20 cellular contexts compared by ENCODE assay signal in genomic region chr9:37787059-37787458, GRCh38. TPM values are rescaled to one million over a fixed set of nuclear protein-coding genes. Genes with fewer than 3 reads are reported as not detected.
A peak's percentile ranks its signal among the peaks of the same experiment; 100 is the strongest.
DNase-seq lines count a peak whose midpoint lies in the region; ATAC-seq and TF ChIP-seq lines count a peak whose summit lies in the region.
"Had no signal": no experiment of that assay in that cellular context is flagged by ENCODE, and none has a peak within 500 bp of the region (broad histone marks: within the 10 kb centered on the region; RNA-seq: fewer than 3 reads in every experiment).

No MANE protein-coding gene starts in this region.

- H3K4me1 ChIP-seq in right atrium auricular region (peaks cover 0 to 15% of the 10 kb centered on the region in 2 donors), spleen (peaks cover 18 to 52% (median 33%) of the 10 kb centered on the region in 6 donors)

- CTCF ChIA-PET in T-cell (lab: Charles Lee): no interaction called here

- H3K27ac ChIP-seq in right atrium auricular region: no peak overlapping the region
- H3K27ac ChIP-seq in HL-60 (replicated peaks): peak overlapping the region; percentile 71
- peak overlapping the region in 3 of 8 donors; percentile 76 to 84 (median 76) for H3K27ac ChIP-seq in spleen
- H3K27ac ChIP-seq: GM23248, PC-9 had no signal

- POLR2A ChIA-PET in T-cell (lab: Charles Lee): no interaction called here

- intact Hi-C loops in left ventricle myocardium superior (cut with micrococcal nuclease): no loop called here
- intact Hi-C loops in spleen (cut with DNase I; ENCODE audit: low total_unique reads): no loop called here

- no peaks in the 10 kb centered on the region for H3K27me3 ChIP-seq in right atrium auricular region
- H3K27me3 ChIP-seq in HL-60 (ENCODE audit: insufficient read depth, poor library complexity, severe bottlenecking): no peaks in the 10 kb centered on the region
- peaks cover 0 to 9% (median 0%) of the 10 kb centered on the region in 7 donors for H3K27me3 ChIP-seq in spleen (replicated peaks in 1 of 7)

- peaks cover 15% of the 10 kb centered on the region for H3K36me3 Mint-ChIP-seq in T-cell

- ATAC-seq in left ventricle myocardium superior: no peak
- no peak for ATAC-seq in T-cell (replicated peaks in 1 of 4)
- ATAC-seq in omental fat pad (ENCODE audit: low FRiP score): no peak

- DNase-seq in left ventricle myocardium superior: peak; percentile 31
- no peak for DNase-seq in right atrium auricular region (ENCODE audit: low spot score)
- DNase-seq in HL-60 (ENCODE audit: low read depth in 1 of 2, low spot score in 1 of 2): no peak
- DNase-seq in germinal center (ENCODE audit: low spot score): peak; percentile 10
- peak; percentile 81 for DNase-seq in spleen
- DNase-seq in foreskin fibroblast: no peak
- no peak for DNase-seq in T-cell
- DNase-seq in omental fat pad (ENCODE audit: low spot score): no peak
- DNase-seq: ACHN; Calu3; CD4-positive, CD25-positive, alpha-beta regulatory T cell; DMS79; GM23248; Karpas-422; MM.1S; NCI-H1105 treated with DMSO at 0.1 percent for 48 hours; NCI-H187; NCI-H446 treated with DMSO at 0.1 percent for 48 hours; NCI-H774; PC-9 had no signal

- TF ChIP-seq CTCF in right atrium auricular region (IDR thresholded peaks at IDR 0.05): no peak
- TF ChIP-seq CTCF in HL-60 (IDR thresholded peaks at IDR 0.05; ENCODE audit: insufficient read depth, low read length): no peak
- TF ChIP-seq CTCF in spleen (IDR thresholded peaks at IDR 0.05 in 8 of 11, conservative IDR thresholded peaks at IDR 0.05 in 3 of 11): no peak
- no peak for TF ChIP-seq CTCF in foreskin fibroblast (IDR thresholded peaks at IDR 0.05; ENCODE audit: low read depth, low read length)
- TF ChIP-seq CTCF in omental fat pad (IDR thresholded peaks at IDR 0.05): no peak

- H3K27me3 Mint-ChIP-seq in T-cell: no peaks in the 10 kb centered on the region
- H3K27me3 Mint-ChIP-seq: CD4-positive, CD25-positive, alpha-beta regulatory T cell had no signal

- H3K9me3 Mint-ChIP-seq in T-cell: no peaks in the 10 kb centered on the region
- H3K9me3 Mint-ChIP-seq: CD4-positive, CD25-positive, alpha-beta regulatory T cell had no signal

- 58 to 87% (median 65%) methylated on average over 15 to 45 of the region's 45 CpGs for WGBS in spleen, 5 donors

- H3K4me3 ChIP-seq in right atrium auricular region: no peak overlapping the region
- no peak overlapping the region for H3K4me3 ChIP-seq in HL-60 (replicated peaks; ENCODE audit: insufficient read depth, low read length)
- H3K4me3 ChIP-seq in spleen: peak overlapping the region in 1 of 8 donors; percentile 11
- no peak overlapping the region for H3K4me3 ChIP-seq in foreskin fibroblast (ENCODE audit: low read depth in 1 of 2, low read length in 2 of 2)
- H3K4me3 ChIP-seq: GM23248, PC-9 had no signal

- H3K4me1 Mint-ChIP-seq in T-cell: peaks cover 34 to 37% (median 35%) of the 10 kb centered on the region in 3 donors

- H3K9me3 ChIP-seq in right atrium auricular region (no peaks in the 10 kb centered on the region), spleen (no peaks in the 10 kb centered on the region)

- no peak for TF ChIP-seq POLR2A in spleen (IDR thresholded peaks at IDR 0.05)

- H3K27ac Mint-ChIP-seq in T-cell: no peak overlapping the region

- no peak overlapping the region for H3K4me3 Mint-ChIP-seq in T-cell

- peaks cover 11% of the 10 kb centered on the region for H3K36me3 ChIP-seq in right atrium auricular region
- peaks cover 0 to 24% (median 15%) of the 10 kb centered on the region in 6 donors for H3K36me3 ChIP-seq in spleen

RNA-seq across cellular contexts. Expression of gene EXOSC3, which starts 2.2 kb away (rescaled TPM):
- 17.9 TPM for total RNA-seq in left ventricle myocardium superior
- 10 to 100 TPM; 14.1 to 16.9 TPM for total RNA-seq in right atrium auricular region
- total RNA-seq in spleen: 10 to 100 TPM; 40.2 to 55.3 (median 44.2) TPM
- 10 to 100 TPM; 16.2 to 38.8 (median 35.3) TPM for polyA plus RNA-seq in spleen
- total RNA-seq in T-cell: 10 to 100 TPM; 40.0 to 64.2 (median 59.2) TPM
- total RNA-seq in omental fat pad: 10 to 100 TPM; 24.8 to 47.3 (median 39.5) TPM

RNA-seq across cellular contexts. Expression of gene DCAF10, which starts 13.5 kb away (rescaled TPM):
- total RNA-seq in left ventricle myocardium superior (20.5 TPM), right atrium auricular region (10 to 100 TPM; 14.1 to 18.2 TPM), spleen (10 to 100 TPM; 18.4 to 34.2 (median 24.6) TPM), T-cell (10 to 100 TPM; 18.4 to 20.9 (median 19.2) TPM), omental fat pad (10 to 100 TPM; 23.2 to 40.5 (median 31.9) TPM)
- 1 to 10 TPM; 3.7 to 5.0 (median 4.2) TPM for polyA plus RNA-seq in spleen

RNA-seq across cellular contexts. Expression of gene TRMT10B, which starts 33.5 kb away (rescaled TPM):
- total RNA-seq in left ventricle myocardium superior (2.9 TPM), right atrium auricular region (1 to 10 TPM; 2.5 to 3.9 TPM), spleen (10 to 100 TPM in 5 of 7 donors, 1 to 10 TPM in 2; 6.0 to 17.7 (median 13.4) TPM), T-cell (10 to 100 TPM; 17.8 to 25.6 (median 21.6) TPM), omental fat pad (1 to 10 TPM; 3.7 to 9.1 (median 3.9) TPM)
- 1 to 10 TPM; 5.8 to 6.4 (median 6.0) TPM for polyA plus RNA-seq in spleen

Comparison
In these comparisons a context has a peak if more than half of its experiments do, and no peak if none do; other contexts are left out.
1. DNase-seq: peak in left ventricle myocardium superior (single experiment), germinal center (single experiment) and spleen (single experiment); none in right atrium auricular region (single experiment), HL-60 (0 of 2), foreskin fibroblast (0 of 2), T-cell (0 of 34) and omental fat pad (single experiment).